1 cellular context compared by ENCODE assay signal in genomic region chr20:63750807-63751470, GRCh38.
TF ChIP-seq lines count a peak whose summit lies in the region.

No MANE protein-coding gene starts in this region.

TF ChIP-seq in IMR-90, 13 proteins besides CTCF, POLR2A, EP300 and RAD21 (continued from another document):
- TF ChIP-seq USF2 (IDR thresholded peaks at IDR 0.05; ENCODE audit: low read depth, low read length) (no peak), RFX5 (IDR thresholded peaks at IDR 0.05; ENCODE audit: low read depth, low read length) (no peak), CHD1 (IDR thresholded peaks at IDR 0.05; ENCODE audit: low read depth, low read length) (no peak), CEBPB (IDR thresholded peaks at IDR 0.05; ENCODE audit: low read depth, low read length) (no peak), ELK1 (IDR thresholded peaks at IDR 0.05; ENCODE audit: borderline replicate concordance, low read depth, low read length) (no peak)
